ENCODE assay signal across 21 cellular contexts in the genomic region with DNA sequence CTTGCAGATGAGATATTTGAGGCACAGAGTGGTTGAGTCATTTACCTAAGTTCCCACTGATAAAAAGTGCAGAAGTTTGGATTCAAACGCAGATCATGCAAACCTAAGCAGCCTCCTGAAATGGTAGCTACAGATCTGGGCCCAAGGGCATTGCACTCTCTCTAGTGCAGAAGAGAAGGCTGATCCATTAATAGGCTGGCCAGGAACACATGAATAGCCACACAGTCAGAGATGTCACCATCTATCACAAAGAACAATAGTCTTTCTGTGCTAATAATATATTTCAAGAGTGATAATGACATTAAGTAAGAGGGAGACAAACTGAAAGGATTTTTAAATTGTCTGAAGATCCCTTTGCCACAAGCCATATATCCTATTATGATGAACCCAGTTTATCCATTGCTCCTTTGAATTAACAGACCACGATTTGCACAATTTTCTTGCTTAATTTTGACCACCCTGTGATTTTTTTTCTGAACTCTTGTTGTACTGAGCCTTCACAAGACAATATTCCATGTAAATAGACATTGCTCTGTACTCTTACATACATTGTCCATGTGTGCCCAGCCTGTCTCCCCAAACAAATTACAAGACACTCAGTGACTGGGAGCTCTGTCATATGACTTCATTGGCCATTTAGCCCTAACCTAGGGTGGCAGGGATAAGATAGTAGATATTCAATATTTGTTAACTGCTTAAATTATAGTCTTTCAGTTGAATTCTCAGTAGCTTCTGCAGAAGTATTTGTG.
DNase-seq lines count a peak whose midpoint lies in the region; ATAC-seq and TF ChIP-seq lines count a peak whose summit lies in the region.
"Had no signal": no experiment of that assay in that cellular context is flagged by ENCODE, and none has a peak within 500 bp of the region (broad histone marks: within the 10 kb centered on the region; RNA-seq: fewer than 3 reads in every experiment).

No MANE protein-coding gene starts in this region.

- peak in 1 of 56 donors; percentile 11 for TF ChIP-seq CTCF in dorsolateral prefrontal cortex (IDR thresholded peaks at IDR 0.05 in 54 of 56, conservative IDR thresholded peaks at IDR 0.05 in 2 of 56; ENCODE audit: low read depth in 1 of 56, partially characterized antibody in 56 of 56)
- no peak for TF ChIP-seq CTCF in foreskin keratinocyte (conservative IDR thresholded peaks at IDR 0.05)
- no peak for TF ChIP-seq CTCF in upper lobe of left lung (IDR thresholded peaks at IDR 0.05)

- H3K36me3 Mint-ChIP-seq in activated CD4-positive, alpha-beta T cell treated with anti-CD3 and anti-CD28 coated beads, Interleukin-2, amount 10 ng/mL, durations not matched to agents 7 days and 5 days (ENCODE audit: low read depth) = peaks cover 14% of the 10 kb centered on the region

- no peaks in the 10 kb centered on the region for H3K9me3 ChIP-seq in upper lobe of left lung
- H3K9me3 ChIP-seq: SK-N-SH had no signal

- 0 to 48% methylated on average over 1 to 2 of the region's 2 CpGs for WGBS in upper lobe of left lung, 2 donors

- H3K27ac Mint-ChIP-seq in activated CD4-positive, alpha-beta T cell treated with anti-CD3 and anti-CD28 coated beads, Interleukin-2, amount 10 ng/mL, durations not matched to agents 7 days and 5 days = no peak overlapping the region

- intact Hi-C loops in dorsolateral prefrontal cortex (cut with DNase I) = loop anchor here (2.0 to 10.0 kb wide), 2 partner anchors 30 to 106 kb away; no protein-coding TSS in a partner anchor

- no peaks in the 10 kb centered on the region for H3K36me3 ChIP-seq in upper lobe of left lung

- peaks cover 3% of the 10 kb centered on the region for H3K9me3 Mint-ChIP-seq in activated CD4-positive, alpha-beta T cell treated with anti-CD3 and anti-CD28 coated beads, Interleukin-2, amount 10 ng/mL, durations not matched to agents 7 days and 5 days

- ATAC-seq in foreskin keratinocyte = no peak
- ATAC-seq in upper lobe of left lung (ENCODE audit: low FRiP score in 2 of 2) = no peak
- no peak for ATAC-seq in GM21515 (IDR thresholded peaks at IDR 0.05; ENCODE audit: unreplicated experiment)
- ATAC-seq: K562 had no signal

- H3K4me1 Mint-ChIP-seq in activated CD4-positive, alpha-beta T cell treated with anti-CD3 and anti-CD28 coated beads, Interleukin-2, amount 10 ng/mL, durations not matched to agents 7 days and 5 days = peaks cover 19% of the 10 kb centered on the region

- H3K27me3 ChIP-seq in dorsolateral prefrontal cortex = peaks cover 0 to 15% (median 0%) of the 10 kb centered on the region in 45 donors
- peaks cover 88% of the 10 kb centered on the region for H3K27me3 ChIP-seq in foreskin keratinocyte
- H3K27me3 ChIP-seq in upper lobe of left lung = no peaks in the 10 kb centered on the region

- no peak overlapping the region for H3K4me3 Mint-ChIP-seq in activated CD4-positive, alpha-beta T cell treated with anti-CD3 and anti-CD28 coated beads, Interleukin-2, amount 10 ng/mL, durations not matched to agents 7 days and 5 days

- no peak overlapping the region for H3K4me3 ChIP-seq in dorsolateral prefrontal cortex
- no peak overlapping the region for H3K4me3 ChIP-seq in upper lobe of left lung
- H3K4me3 ChIP-seq: GM23248, K562 had no signal

- CTCF ChIA-PET in activated CD4-positive, alpha-beta T cell treated with anti-CD3 and anti-CD28 coated beads, Interleukin-2, amount 10 ng/mL, durations not matched to agents 7 days and 5 days (lab: Charles Lee) = interaction anchor here (0.6 to 1.0 kb wide), 2 partner anchors 9 to 18 kb away, joined by 3 read pairs; no protein-coding TSS in a partner anchor

- H3K4me1 ChIP-seq in foreskin keratinocyte (no peaks in the 10 kb centered on the region), upper lobe of left lung (peaks cover 0 to 3% (median 0%) of the 10 kb centered on the region in 4 donors)

- DNase-seq in NCI-H1417 treated with DMSO at 0.1 percent for 48 hours (lab: John Stamatoyannopoulos, UW) (peak; percentile 25), dorsolateral prefrontal cortex (peak in 1 of 10 donors; percentile 37), medulla oblongata (ENCODE audit: extremely low spot score) (peak; percentile 79), superior temporal gyrus (ENCODE audit: extremely low spot score) (peak; percentile 85), foreskin keratinocyte (no peak), upper lobe of left lung (no peak)
- no peak for DNase-seq in activated CD4-positive, alpha-beta T cell treated with anti-CD3 and anti-CD28 coated beads, Interleukin-2, amount 10 ng/mL, durations not matched to agents 7 days and 5 days
- DNase-seq: ACHN, DMS 273 treated with DMSO at 0.1 percent for 48 hours, GDM1, NCI-H1105, NCI-H2029, NCI-H2171 treated with DMSO at 0.1 percent for 48 hours, NCI-H446, NCI-H526 treated with DMSO at 0.1 percent for 48 hours, SHP77, SK-N-SH had no signal

- no peak for TF ChIP-seq POLR2A in upper lobe of left lung (IDR thresholded peaks at IDR 0.05)

- POLR2A ChIA-PET in activated CD4-positive, alpha-beta T cell treated with anti-CD3 and anti-CD28 coated beads, Interleukin-2, amount 10 ng/mL, durations not matched to agents 7 days and 5 days (lab: Charles Lee) = no interaction called here

- peaks cover 33% of the 10 kb centered on the region for H3K27me3 Mint-ChIP-seq in activated CD4-positive, alpha-beta T cell treated with anti-CD3 and anti-CD28 coated beads, Interleukin-2, amount 10 ng/mL, durations not matched to agents 7 days and 5 days

- peak overlapping the region; percentile 73 to 100 (median 96) for H3K27ac ChIP-seq in dorsolateral prefrontal cortex
- H3K27ac ChIP-seq in foreskin keratinocyte = no peak overlapping the region
- no peak overlapping the region for H3K27ac ChIP-seq in upper lobe of left lung
- H3K27ac ChIP-seq: C4-2B, GM23248 had no signal

- no peak for TF ChIP-seq EP300 in upper lobe of left lung (IDR thresholded peaks at IDR 0.05)

Comparison
In these comparisons a context has a peak if more than half of its experiments do, and no peak if none do; other contexts are left out.
1. DNase-seq: peak in NCI-H1417 treated with DMSO at 0.1 percent for 48 hours (single experiment), medulla oblongata (single experiment) and superior temporal gyrus (single experiment); none in foreskin keratinocyte (0 of 2), upper lobe of left lung (0 of 2) and activated CD4-positive, alpha-beta T cell treated with anti-CD3 and anti-CD28 coated beads, Interleukin-2, amount 10 ng/mL, durations not matched to agents 7 days and 5 days (single experiment).
2. H3K27ac ChIP-seq: peak in dorsolateral prefrontal cortex (59 of 59); none in foreskin keratinocyte (single experiment) and upper lobe of left lung (0 of 4).